20 cellular contexts compared by ENCODE assay signal in genomic region chr19:3964256-3965194, GRCh38. TPM values are rescaled to one million over a fixed set of nuclear protein-coding genes. Genes with fewer than 3 reads are reported as not detected.
"Had no signal": no experiment of that assay in that cellular context is flagged by ENCODE, and none has a peak within 500 bp of the region (broad histone marks: within the 10 kb centered on the region; RNA-seq: fewer than 3 reads in every experiment).

No MANE protein-coding gene starts in this region.

- ATAC-seq: esophagus mucosa; stimulated activated memory B cell treated with anti-CD40 and anti-IgM and Interleukin-4, amounts not matched to agents 10 μg/mL and 1 μg/mL and 100 μg/mL, for 72 hours had no signal

- DNase-seq: activated CD4-positive, alpha-beta memory T cell treated with anti-CD3 and anti-CD28 coated beads, Interleukin-2, amount 10 ng/mL, durations not matched to agents 7 days and 5 days; activated CD4-positive, alpha-beta T cell treated with anti-CD3 and anti-CD28 coated beads for 4 hours; activated effector memory CD4-positive, alpha-beta T cell treated with anti-CD3 and anti-CD28 coated beads, Interleukin-2, amount 50 U/mL, for 16 hours; activated T-cell treated with anti-CD3 and anti-CD28 coated beads, Interleukin-2, amount 50 U/mL, for 48 hours; caudate nucleus; head of caudate nucleus; immature natural killer cell; naive B cell; stimulated activated CD4-positive, alpha-beta T cell treated with anti-CD3 and anti-CD28 coated beads, Interleukin-2, amount 100 ng/mL, for 48 hours; substantia nigra; T-helper 2 cell had no signal

- H3K4me3 ChIP-seq: adrenal gland, prostate gland, SJSA1, tibial nerve had no signal

- H3K27ac Mint-ChIP-seq: activated CD4-positive, alpha-beta memory T cell treated with anti-CD3 and anti-CD28 coated beads, Interleukin-2, amount 10 ng/mL, durations not matched to agents 7 days and 5 days; activated naive CD4-positive, alpha-beta T cell treated with anti-CD3 and anti-CD28 coated beads, Interleukin-2, amount 50 U/mL, for 24 hours; immature natural killer cell; naive B cell; stimulated activated memory B cell treated with anti-CD40 and anti-IgM and Interleukin-4, amounts not matched to agents 10 μg/mL and 1 μg/mL and 100 μg/mL, for 72 hours had no signal

- H3K36me3 Mint-ChIP-seq: activated naive CD4-positive, alpha-beta T cell treated with anti-CD3 and anti-CD28 coated beads, Interleukin-2, amount 50 U/mL, for 24 hours; naive B cell had no signal

- H3K4me3 Mint-ChIP-seq: activated CD4-positive, alpha-beta memory T cell treated with anti-CD3 and anti-CD28 coated beads, Interleukin-2, amount 10 ng/mL, durations not matched to agents 7 days and 5 days; activated naive CD4-positive, alpha-beta T cell treated with anti-CD3 and anti-CD28 coated beads, Interleukin-2, amount 50 U/mL, for 24 hours; immature natural killer cell; stimulated activated memory B cell treated with anti-CD40 and anti-IgM and Interleukin-4, amounts not matched to agents 10 μg/mL and 1 μg/mL and 100 μg/mL, for 72 hours had no signal

- H3K27ac ChIP-seq: adrenal gland, prostate gland, SJSA1, tibial nerve had no signal

- H3K27me3 Mint-ChIP-seq: activated CD4-positive, alpha-beta memory T cell treated with anti-CD3 and anti-CD28 coated beads, Interleukin-2, amount 10 ng/mL, durations not matched to agents 7 days and 5 days; activated naive CD4-positive, alpha-beta T cell treated with anti-CD3 and anti-CD28 coated beads, Interleukin-2, amount 50 U/mL, for 24 hours; naive B cell; stimulated activated memory B cell treated with anti-CD40 and anti-IgM and Interleukin-4, amounts not matched to agents 10 μg/mL and 1 μg/mL and 100 μg/mL, for 72 hours had no signal

- H3K9me3 Mint-ChIP-seq: activated CD4-positive, alpha-beta memory T cell treated with anti-CD3 and anti-CD28 coated beads, Interleukin-2, amount 10 ng/mL, durations not matched to agents 7 days and 5 days; activated naive CD4-positive, alpha-beta T cell treated with anti-CD3 and anti-CD28 coated beads, Interleukin-2, amount 50 U/mL, for 24 hours; immature natural killer cell; naive B cell; stimulated activated memory B cell treated with anti-CD40 and anti-IgM and Interleukin-4, amounts not matched to agents 10 μg/mL and 1 μg/mL and 100 μg/mL, for 72 hours had no signal

- H3K27me3 ChIP-seq: adrenal gland, SJSA1, tibial nerve had no signal

- H3K9me3 ChIP-seq: adrenal gland, prostate gland, SJSA1, tibial nerve had no signal

RNA-seq across cellular contexts. Expression of gene NMRK2, which starts 31.7 kb away (rescaled TPM):
- total RNA-seq: activated CD4-positive, alpha-beta memory T cell treated with anti-CD3 and anti-CD28 coated beads, Interleukin-2, amount 10 ng/mL, durations not matched to agents 7 days and 5 days; esophagus mucosa; fibroblast of villous mesenchyme; lung microvascular endothelial cell; SJSA1; tibial nerve had no signal
- polyA plus RNA-seq: immature natural killer cell had no signal
